ENCODE assay signal across 15 cellular contexts in the genomic region with DNA sequence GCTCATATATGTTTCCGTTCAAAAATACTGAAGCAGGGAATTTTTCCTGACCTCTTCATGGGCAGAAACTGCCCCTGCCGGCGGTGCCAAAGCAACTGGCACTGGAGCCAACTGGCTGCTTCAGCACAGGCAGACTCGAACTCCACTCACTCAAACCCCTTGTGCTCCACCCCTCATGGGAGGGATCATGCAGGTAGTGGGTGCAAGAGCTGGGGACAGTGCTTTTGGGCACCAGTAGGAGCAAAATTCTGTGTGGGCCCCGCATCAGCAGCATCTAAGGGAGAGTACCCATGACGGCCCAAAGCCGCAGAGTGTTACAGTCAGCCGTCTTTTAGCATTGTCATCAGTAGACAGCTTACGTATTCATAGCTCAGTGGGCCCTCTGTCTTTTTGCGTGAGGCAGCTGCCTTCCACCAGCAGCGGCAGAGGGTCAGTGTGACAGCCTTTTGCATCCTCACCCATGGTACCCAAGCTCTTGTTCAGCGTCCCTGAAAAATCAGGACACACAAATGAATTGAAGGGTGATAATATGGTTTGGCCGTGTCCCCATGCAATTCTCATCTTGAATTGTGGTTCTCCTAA.
A peak's percentile ranks its signal among the peaks of the same experiment; 100 is the strongest.
DNase-seq lines count a peak whose midpoint lies in the region; TF ChIP-seq lines count a peak whose summit lies in the region.
"Had no signal": no experiment of that assay in that cellular context is flagged by ENCODE, and none has a peak within 500 bp of the region (broad histone marks: within the 10 kb centered on the region; RNA-seq: fewer than 3 reads in every experiment).

No MANE protein-coding gene starts in this region.

- DNase-seq in hippocampal formation (lab: John Stamatoyannopoulos, UW): peak; percentile 39 to 43
- peak; percentile 3 for DNase-seq in occipital lobe (lab: John Stamatoyannopoulos, UW)
- no peak for DNase-seq in HT-29 (ENCODE audit: low spot score)
- no peak for DNase-seq in KBM-7
- DNase-seq in NCI-H187 (lab: John Stamatoyannopoulos, UW): no peak
- DNase-seq in brain microvascular endothelial cell: no peak
- DNase-seq: DMS79 treated with DMSO at 0.1 percent for 48 hours, NCI-H1417, NCI-H187 treated with DMSO at 0.1 percent for 48 hours, NCI-H226, NCI-H524, SHP77 had no signal

- in situ Hi-C loops in KBM-7 (cut with MboI; ENCODE audit: low pct_unique_long_range_greater_than_20kb, low sequenced_read_pairs) (no loop called here), brain microvascular endothelial cell (cut with HindIII; ENCODE audit: low pct_ligation_motif_present, low sequenced_read_pairs) (no loop called here)

- H3K27me3 ChIP-seq in brain microvascular endothelial cell (replicated peaks): no peaks in the 10 kb centered on the region

- H3K27ac ChIP-seq in angular gyrus (ENCODE audit: low read depth, low read length) (peak overlapping the region; percentile 79), brain microvascular endothelial cell (no peak overlapping the region)
- H3K27ac ChIP-seq: KMS-11 had no signal

- no peaks in the 10 kb centered on the region for H3K36me3 ChIP-seq in brain microvascular endothelial cell (replicated peaks)
- H3K36me3 ChIP-seq: HAP-1 had no signal

- TF ChIP-seq CTCF in brain microvascular endothelial cell (IDR thresholded peaks at IDR 0.05; ENCODE audit: low read depth, low read length, missing control alignments): no peak

- H3K4me3 ChIP-seq in brain microvascular endothelial cell (ENCODE audit: low read depth, low read length): no peak overlapping the region
- H3K4me3 ChIP-seq: HAP-1 had no signal

Comparison
In these comparisons a context has a peak if more than half of its experiments do, and no peak if none do; other contexts are left out.
1. DNase-seq: peak in hippocampal formation (2 of 2) and occipital lobe (single experiment); none in HT-29 (single experiment), KBM-7 (single experiment), NCI-H187 (0 of 2) and brain microvascular endothelial cell (single experiment).